Comparison of ENCODE assay signal across 21 cellular contexts in genomic region chr2:151239624-151240023, GRCh38.
"Had no signal": no experiment of that assay in that cellular context is flagged by ENCODE, and none has a peak within 500 bp of the region (broad histone marks: within the 10 kb centered on the region; RNA-seq: fewer than 3 reads in every experiment).

No MANE protein-coding gene starts in this region.

- DNase-seq: activated B cell treated with CpG ODN at 0.5 μM for 24 hours; activated CD4-positive, alpha-beta T cell treated with anti-CD3 and anti-CD28 coated beads for 36 hours; activated CD8-positive, alpha-beta memory T cell treated with anti-CD3 and anti-CD28 coated beads for 24 hours; activated gamma-delta T cell; activated naive CD4-positive, alpha-beta T cell treated with anti-CD3 and anti-CD28 coated beads, Interleukin-2, amount 10 ng/mL, durations not matched to agents 7 days and 5 days; activated naive CD8-positive, alpha-beta T cell treated with anti-CD3 and anti-CD28 coated beads, Interleukin-2, amount 10 ng/mL, durations not matched to agents 7 days and 5 days; activated T-cell treated with anti-CD3 and anti-CD28 coated beads, Interleukin-2, amount 50 U/mL, for 1 hour; cortex of kidney; effector memory CD8-positive, alpha-beta T cell; glutamatergic neuron; islet precursor cell; left cardiac atrium; left ventricle myocardium superior; mammary epithelial cell; naive thymus-derived CD4-positive, alpha-beta T cell; ovary; right lobe of liver; stimulated activated CD4-positive, alpha-beta T cell treated with anti-CD3 and anti-CD28 coated beads, Interleukin-2, amount 100 ng/mL, for 48 hours; stimulated activated naive CD4-positive, alpha-beta T cell treated with Interleukin-2 at 50 U/mL for 16 hours; T-helper 17 cell; T1000 had no signal
